1 cellular context compared by ENCODE assay signal in genomic region chr6:21741221-21742109, GRCh38.
TF ChIP-seq lines count a peak whose summit lies in the region.

No MANE protein-coding gene starts in this region.

TF ChIP-seq in endothelial cell of umbilical vein, 7 proteins besides CTCF, POLR2A, EP300 and RAD21 (continued from another document):
- no peak for TF ChIP-seq MAX (IDR thresholded peaks at IDR 0.05; ENCODE audit: insufficient read depth, insufficient read length)
- no peak for TF ChIP-seq JUN (IDR thresholded peaks at IDR 0.05; ENCODE audit: borderline replicate concordance, insufficient read depth, insufficient read length, low read depth)
- no peak for TF ChIP-seq EZH2 (IDR thresholded peaks at IDR 0.05; ENCODE audit: borderline replicate concordance, low read depth, low read length, severe bottlenecking)
- TF ChIP-seq GATA2 (IDR thresholded peaks at IDR 0.05; ENCODE audit: insufficient read depth, insufficient read length, low read depth, low read length): no peak
- no peak for TF ChIP-seq MYC (IDR thresholded peaks at IDR 0.05; ENCODE audit: low read depth, low read length)
TF ChIP-seq in endothelial cell of umbilical vein: peak in this region for 0.
